Comparison of ENCODE assay signal across 12 cellular contexts in genomic region chr5:155094455-155094854, GRCh38.
DNase-seq lines count a peak whose midpoint lies in the region; ATAC-seq and TF ChIP-seq lines count a peak whose summit lies in the region.
"Had no signal": no experiment of that assay in that cellular context is flagged by ENCODE, and none has a peak within 500 bp of the region (broad histone marks: within the 10 kb centered on the region; RNA-seq: fewer than 3 reads in every experiment).

No MANE protein-coding gene starts in this region.

- DNase-seq in MV-4-11 (lab: John Stamatoyannopoulos, UW) = peak; percentile 76
- no peak for DNase-seq in left ventricle myocardium superior
- DNase-seq in thoracic aorta (ENCODE audit: low spot score) = no peak
- no peak for DNase-seq in NCI-H2107 treated with DMSO at 0.1 percent for 48 hours (lab: John Stamatoyannopoulos, UW; ENCODE audit: unreplicated experiment)
- DNase-seq in central memory CD4-positive, alpha-beta T cell = no peak
- DNase-seq: NCI-H1436 treated with DMSO at 0.1 percent for 48 hours, NCI-H2081 treated with DMSO at 0.1 percent for 48 hours, NCI-H345, NCI-H69, PC-9 had no signal

- no peaks in the 10 kb centered on the region for H3K9me3 ChIP-seq in thoracic aorta

- H3K27ac ChIP-seq in angular gyrus (ENCODE audit: low read depth, low read length) (peak overlapping the region; percentile 67), thoracic aorta (peak overlapping the region; percentile 48 to 60)
- H3K27ac ChIP-seq: PC-9 had no signal

- no peak for TF ChIP-seq CTCF in thoracic aorta (IDR thresholded peaks at IDR 0.05)

- intact Hi-C loops in left ventricle myocardium superior (cut with micrococcal nuclease) = no loop called here

- H3K36me3 ChIP-seq in thoracic aorta = no peaks in the 10 kb centered on the region

- ATAC-seq in left ventricle myocardium superior (peak; percentile 83), thoracic aorta (ENCODE audit: insufficient number of reproducible peaks, low FRiP score, low read depth) (no peak), GM21526 (IDR thresholded peaks at IDR 0.05; ENCODE audit: low FRiP score, unreplicated experiment) (no peak)

- peaks cover 10 to 37% of the 10 kb centered on the region in 2 donors for H3K4me1 ChIP-seq in thoracic aorta (ENCODE audit: control insufficient read depth in 1 of 2, low read depth in 2 of 2)

- H3K4me3 ChIP-seq in thoracic aorta = no peak overlapping the region
- H3K4me3 ChIP-seq: PC-9 had no signal

- H3K27me3 ChIP-seq in thoracic aorta (replicated peaks; ENCODE audit: insufficient read depth) = no peaks in the 10 kb centered on the region
